In the genomic region with DNA sequence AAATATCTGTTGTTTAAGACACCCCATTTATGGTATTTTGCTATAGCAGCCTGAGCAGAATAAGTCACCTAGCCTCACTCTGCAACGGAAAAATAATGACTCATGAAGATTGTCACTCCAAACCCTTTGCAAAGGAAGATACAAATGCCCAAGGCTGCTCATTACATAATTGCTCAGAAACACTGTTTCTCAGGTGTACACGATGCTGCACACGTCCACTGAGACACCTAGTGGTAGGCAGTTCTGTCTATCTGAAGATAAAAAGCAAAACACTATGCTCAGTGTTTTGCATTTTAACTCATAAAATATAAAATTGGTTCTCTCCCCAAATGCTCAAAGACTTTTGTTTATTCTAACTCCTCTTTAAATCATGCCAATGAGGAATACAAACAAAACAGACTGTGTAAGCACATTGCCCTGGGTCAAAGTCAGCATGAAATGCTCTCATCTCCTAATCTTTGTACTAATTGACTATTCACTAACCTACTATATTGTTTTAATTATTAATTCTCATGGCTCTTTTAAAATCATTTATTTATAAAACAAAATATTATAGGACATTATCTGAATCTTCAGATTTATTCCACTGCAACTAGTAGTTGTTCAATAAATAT, we compare ENCODE assay signal across 8 cellular contexts. TPM values are rescaled to one million over a fixed set of nuclear protein-coding genes. Genes with fewer than 3 reads are reported as not detected.
DNase-seq lines count a peak whose midpoint lies in the region; ATAC-seq and FAIRE-seq lines count a peak whose summit lies in the region.

No MANE protein-coding gene starts in this region.

- WGBS in small intestine, 3 donors, result 11 to 35% (median 13%) methylated on average over 3 of the region's 3 CpGs

- H3K27me3 ChIP-seq in small intestine (ENCODE audit: control insufficient read depth in 2 of 2, insufficient read depth in 2 of 2, low read length in 2 of 2), result no peaks in the 10 kb centered on the region

- no peak overlapping the region for H3K27ac ChIP-seq in small intestine (ENCODE audit: low read depth in 1 of 2, low read length in 1 of 2)

- no peaks in the 10 kb centered on the region for H3K4me1 ChIP-seq in small intestine (ENCODE audit: control insufficient read depth in 2 of 2, insufficient read depth in 1 of 2, low read depth in 1 of 2, low read length in 1 of 2)

- H3K4me3 Mint-ChIP-seq in activated naive CD8-positive, alpha-beta T cell treated with anti-CD3 and anti-CD28 coated beads, Interleukin-2, amount 50 U/mL, for 24 hours, result no peak overlapping the region
- no peak overlapping the region for H3K4me3 Mint-ChIP-seq in activated naive CD8-positive, alpha-beta T cell treated with anti-CD3 and anti-CD28 coated beads for 36 hours
- no peak overlapping the region for H3K4me3 Mint-ChIP-seq in immature natural killer cell

- H3K9me3 ChIP-seq in small intestine (ENCODE audit: control insufficient read depth, low read depth), result no peaks in the 10 kb centered on the region

- H3K4me1 Mint-ChIP-seq in activated naive CD8-positive, alpha-beta T cell treated with anti-CD3 and anti-CD28 coated beads, Interleukin-2, amount 50 U/mL, for 24 hours, result no peaks in the 10 kb centered on the region
- H3K4me1 Mint-ChIP-seq in activated naive CD8-positive, alpha-beta T cell treated with anti-CD3 and anti-CD28 coated beads for 36 hours, result no peaks in the 10 kb centered on the region
- H3K4me1 Mint-ChIP-seq in immature natural killer cell, result no peaks in the 10 kb centered on the region

- H3K36me3 ChIP-seq in small intestine (ENCODE audit: control insufficient read depth in 2 of 2, insufficient read depth in 2 of 2, low read length in 2 of 2), result no peaks in the 10 kb centered on the region

- no peak overlapping the region for H3K27ac Mint-ChIP-seq in activated naive CD8-positive, alpha-beta T cell treated with anti-CD3 and anti-CD28 coated beads, Interleukin-2, amount 50 U/mL, for 24 hours
- H3K27ac Mint-ChIP-seq in activated naive CD8-positive, alpha-beta T cell treated with anti-CD3 and anti-CD28 coated beads for 36 hours, result no peak overlapping the region
- H3K27ac Mint-ChIP-seq in immature natural killer cell, result no peak overlapping the region

- peak; percentile 59 for ATAC-seq in activated naive CD8-positive, alpha-beta T cell treated with anti-CD3 and anti-CD28 coated beads, Interleukin-2, amount 50 U/mL, for 24 hours
- peak; percentile 76 for ATAC-seq in HG03565 (IDR thresholded peaks at IDR 0.05; ENCODE audit: unreplicated experiment)

- no peaks in the 10 kb centered on the region for H3K9me3 Mint-ChIP-seq in activated naive CD8-positive, alpha-beta T cell treated with anti-CD3 and anti-CD28 coated beads, Interleukin-2, amount 50 U/mL, for 24 hours
- peaks cover 3% of the 10 kb centered on the region for H3K9me3 Mint-ChIP-seq in activated naive CD8-positive, alpha-beta T cell treated with anti-CD3 and anti-CD28 coated beads for 36 hours
- peaks cover 0 to 2% (median under 1%) of the 10 kb centered on the region in 6 donors for H3K9me3 Mint-ChIP-seq in immature natural killer cell

- no peak for FAIRE-seq in small intestine (lab: Jason Lieb, UNC)

- no peak overlapping the region for H3K4me3 ChIP-seq in small intestine (ENCODE audit: low read depth in 1 of 2, low read length in 2 of 2)

- H3K27me3 Mint-ChIP-seq in activated naive CD8-positive, alpha-beta T cell treated with anti-CD3 and anti-CD28 coated beads, Interleukin-2, amount 50 U/mL, for 24 hours, result peaks cover 47% of the 10 kb centered on the region
- peaks cover 39% of the 10 kb centered on the region for H3K27me3 Mint-ChIP-seq in activated naive CD8-positive, alpha-beta T cell treated with anti-CD3 and anti-CD28 coated beads for 36 hours
- peaks cover 4 to 22% (median 5%) of the 10 kb centered on the region in 3 donors for H3K27me3 Mint-ChIP-seq in immature natural killer cell (ENCODE audit: low read depth in 3 of 3)

- no peak for DNase-seq in activated naive CD8-positive, alpha-beta T cell treated with anti-CD3 and anti-CD28 coated beads, Interleukin-2, amount 50 U/mL, for 24 hours
- no peak for DNase-seq in activated naive CD8-positive, alpha-beta T cell treated with anti-CD3 and anti-CD28 coated beads for 36 hours
- DNase-seq in astrocyte of the hippocampus (ENCODE audit: low read depth, low spot score) (peak; percentile 46), small intestine (peak; percentile 45), immature natural killer cell (no peak), NCI-H187 (lab: John Stamatoyannopoulos, UW) (no peak)
- no peak for DNase-seq in activated T-cell treated with anti-CD3 and anti-CD28 coated beads, Interleukin-2, amount 50 U/mL, for 1 hour

- no peaks in the 10 kb centered on the region for H3K36me3 Mint-ChIP-seq in activated naive CD8-positive, alpha-beta T cell treated with anti-CD3 and anti-CD28 coated beads, Interleukin-2, amount 50 U/mL, for 24 hours (ENCODE audit: low read depth)
- H3K36me3 Mint-ChIP-seq in activated naive CD8-positive, alpha-beta T cell treated with anti-CD3 and anti-CD28 coated beads for 36 hours, result no peaks in the 10 kb centered on the region
- peaks cover 0 to 1% (median 0%) of the 10 kb centered on the region in 3 donors for H3K36me3 Mint-ChIP-seq in immature natural killer cell

RNA-seq across cellular contexts. Expression of a gene that starts 7.7 kb away (rescaled TPM):
- total RNA-seq in activated naive CD8-positive, alpha-beta T cell treated with anti-CD3 and anti-CD28 coated beads for 36 hours, result 1 to 10 TPM in 1 of 2 experiments, under 1 TPM in 1; 0.99 to 1.1 TPM
- polyA plus RNA-seq in small intestine (under 1 TPM in 2 of 3 donors, not detected in 1; 0.30 to 0.81 TPM), immature natural killer cell (not detected)

RNA-seq across cellular contexts. Expression of a gene that starts 28.3 kb away (rescaled TPM):
- total RNA-seq in activated naive CD8-positive, alpha-beta T cell treated with anti-CD3 and anti-CD28 coated beads for 36 hours, result 10 to 100 TPM; 79.7 to 80.7 TPM
- polyA plus RNA-seq in small intestine (1 to 10 TPM; 2.7 to 7.8 (median 4.0) TPM), immature natural killer cell (10 to 100 TPM; 10.2 to 25.7 (median 15.2) TPM)

Comparison
In these comparisons a context has a peak if more than half of its experiments do, and no peak if none do; other contexts are left out.
1. DNase-seq: peak in astrocyte of the hippocampus (single experiment) and small intestine (single experiment); none in activated naive CD8-positive, alpha-beta T cell treated with anti-CD3 and anti-CD28 coated beads, Interleukin-2, amount 50 U/mL, for 24 hours (single experiment), activated naive CD8-positive, alpha-beta T cell treated with anti-CD3 and anti-CD28 coated beads for 36 hours (single experiment), activated T-cell treated with anti-CD3 and anti-CD28 coated beads, Interleukin-2, amount 50 U/mL, for 1 hour (single experiment), immature natural killer cell (0 of 3) and NCI-H187 (0 of 2).